Comparison of ENCODE assay signal across 24 cellular contexts in the genomic region with DNA sequence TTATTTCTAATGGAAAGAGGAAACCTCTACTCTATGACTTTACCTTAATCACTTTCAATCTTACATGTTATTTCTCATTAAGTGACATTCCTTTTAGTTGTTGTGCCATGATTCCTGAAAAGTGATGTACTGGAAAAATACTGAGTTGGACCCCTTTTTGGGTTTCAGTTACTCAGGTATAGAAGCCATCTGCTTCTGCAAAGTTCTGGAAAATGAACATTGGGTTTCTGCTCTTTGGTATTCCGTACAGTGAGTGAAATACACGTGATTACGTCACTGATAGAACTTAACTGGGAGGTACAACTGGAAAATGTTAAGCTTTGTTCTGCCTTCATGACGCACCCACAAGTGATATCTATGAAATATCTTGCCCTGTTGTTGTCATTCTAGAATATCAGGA.
DNase-seq lines count a peak whose midpoint lies in the region; ATAC-seq, FAIRE-seq and TF ChIP-seq lines count a peak whose summit lies in the region.
"Had no signal": no experiment of that assay in that cellular context is flagged by ENCODE, and none has a peak within 500 bp of the region (broad histone marks: within the 10 kb centered on the region; RNA-seq: fewer than 3 reads in every experiment).

No MANE protein-coding gene starts in this region.

- no peaks in the 10 kb centered on the region for H3K9me2 ChIP-seq in GM23338 (ENCODE audit: insufficient read depth)

- intact Hi-C loops in endothelial cell of umbilical vein (cut with micrococcal nuclease), result loop anchor here (5.0 kb wide), 1 partner anchor 52 kb away; no protein-coding TSS in a partner anchor
- intact Hi-C loops in HepG2 (cut with micrococcal nuclease; ENCODE audit: unreplicated experiment), result no loop called here

- H3K9ac ChIP-seq in astrocyte (ENCODE audit: low read length) (no peak overlapping the region), endothelial cell of umbilical vein (replicated peaks; ENCODE audit: extremely low read depth, insufficient read depth, low read length) (no peak overlapping the region), HepG2 (ENCODE audit: insufficient read depth, low read depth, low read length) (no peak overlapping the region)
- H3K9ac ChIP-seq: BLaER1 treated with 17β-estradiol and CSF1 and Interleukin-3, amounts not matched to agents 10 nM and 100 nM had no signal

- TF ChIP-seq EP300 in HepG2 (IDR thresholded peaks at IDR 0.05; ENCODE audit: low read depth in 2 of 2, low read length in 2 of 2) (no peak), HepG2 (CRISPR knock-in tag; IDR thresholded peaks at IDR 0.05; ENCODE audit: borderline replicate concordance) (no peak)

- no peak for TF ChIP-seq RAD21 in HepG2 (CRISPR knock-in tag; IDR thresholded peaks at IDR 0.05)

- H3K27ac ChIP-seq in GM23338 (ENCODE audit: low read depth) (no peak overlapping the region), astrocyte (ENCODE audit: low read depth, low read length) (no peak overlapping the region), endothelial cell of umbilical vein (ENCODE audit: insufficient read depth, low read depth, low read length) (peak overlapping the region; percentile 30), HepG2 (ENCODE audit: extremely low read length, insufficient read depth, low read length) (no peak overlapping the region)
- H3K27ac ChIP-seq: 22Rv1; BLaER1 treated with 17β-estradiol and CSF1 and Interleukin-3, amounts not matched to agents 10 nM and 100 nM; C4-2B had no signal

- DNase-seq in GM23338 (ENCODE audit: low spot score), result no peak
- no peak for DNase-seq in astrocyte (ENCODE audit: low read depth)
- peak; percentile 62 for DNase-seq in dermis blood vessel endothelial cell
- peak; percentile 63 for DNase-seq in endothelial cell of umbilical vein (ENCODE audit: low read depth, low spot score)
- no peak for DNase-seq in activated CD8-positive, alpha-beta memory T cell treated with anti-CD3 and anti-CD28 coated beads, Interleukin-2, amount 50 U/mL, for 4 hours
- no peak for DNase-seq in HepG2 (ENCODE audit: low spot score)
- no peak for DNase-seq in KBM-7
- no peak for DNase-seq in GF-D8 (lab: John Stamatoyannopoulos, UW)
- DNase-seq: AML-193; Caco-2; Calu3; CD4-positive, alpha-beta T cell; CD8-positive, alpha-beta T cell; DMS79 treated with DMSO at 0.1 percent for 48 hours had no signal

- TF ChIP-seq POLR2A in endothelial cell of umbilical vein (IDR thresholded peaks at IDR 0.05; ENCODE audit: low read depth, low read length), result no peak
- no peak for TF ChIP-seq POLR2A in HepG2 (IDR thresholded peaks at IDR 0.05; ENCODE audit: insufficient read depth in 1 of 2, low read depth in 2 of 2, low read length in 2 of 2)

- CTCF ChIA-PET in endothelial cell of umbilical vein (lab: Charles Lee), result interaction anchor here (1.3 kb wide), 1 partner anchor 92 kb away, joined by 4 read pairs; no protein-coding TSS in a partner anchor
- CTCF ChIA-PET in HepG2 (lab: Yijun Ruan, JAX; ENCODE audit: low intra/inter-chr PET ratio, low total read pairs), result no interaction called here

- in situ Hi-C loops in HepG2 (cut with HindIII; ENCODE audit: extremely low pct_ligation_motif_present, low pct_unique_long_range_greater_than_20kb), result no loop called here
- in situ Hi-C loops in KBM-7 (cut with MboI; ENCODE audit: low pct_unique_long_range_greater_than_20kb, low sequenced_read_pairs), result no loop called here

- no peak overlapping the region for H3K4me3 ChIP-seq in GM23338
- H3K4me3 ChIP-seq in astrocyte (ENCODE audit: insufficient read depth, low read depth, low read length), result no peak overlapping the region
- H3K4me3 ChIP-seq in endothelial cell of umbilical vein (replicated peaks in 1 of 3; ENCODE audit: insufficient read depth in 1 of 3, low read depth in 1 of 3, low read length in 3 of 3), result peak overlapping the region in 1 of 3 experiments; percentile 21
- no peak overlapping the region for H3K4me3 ChIP-seq in HepG2 (replicated peaks in 1 of 3; ENCODE audit: insufficient read depth in 1 of 3, low read depth in 2 of 3, low read length in 3 of 3)
- H3K4me3 ChIP-seq: A549; BLaER1 treated with 17β-estradiol and CSF1 and Interleukin-3, amounts not matched to agents 10 nM and 100 nM; GM12878 had no signal

- peak; percentile 29 for FAIRE-seq in astrocyte (lab: Jason Lieb, UNC)
- no peak for FAIRE-seq in endothelial cell of umbilical vein (lab: Jason Lieb, UNC)
- no peak for FAIRE-seq in HepG2 (lab: Jason Lieb, UNC)
- FAIRE-seq: D721Med, G401.6, GM12878, GM12892, GM19239 had no signal

- no peak overlapping the region for H3K4me3 Mint-ChIP-seq in GM23338
- H3K4me3 Mint-ChIP-seq in astrocyte (ENCODE audit: unreplicated experiment), result no peak overlapping the region
- H3K4me3 Mint-ChIP-seq: B cell; CD4-positive, alpha-beta T cell; CD8-positive, alpha-beta T cell had no signal

- peaks cover 6% of the 10 kb centered on the region; the same call in 1 of the 2 replicates for H3K79me2 ChIP-seq in GM23338 (replicated peaks; ENCODE audit: insufficient read depth)
- H3K79me2 ChIP-seq in astrocyte (ENCODE audit: insufficient read depth, low read length), result no peaks in the 10 kb centered on the region
- H3K79me2 ChIP-seq in endothelial cell of umbilical vein (ENCODE audit: control insufficient read depth, insufficient read depth, low read length), result no peaks in the 10 kb centered on the region
- no peaks in the 10 kb centered on the region for H3K79me2 ChIP-seq in HepG2 (ENCODE audit: insufficient read depth, low read length)

- H3K9me3 ChIP-seq in astrocyte (ENCODE audit: insufficient read depth, low read depth, low read length) (no peaks in the 10 kb centered on the region), endothelial cell of umbilical vein (replicated peaks; ENCODE audit: control insufficient read depth, insufficient read depth, low read length) (no peaks in the 10 kb centered on the region), HepG2 (ENCODE audit: low read length) (no peaks in the 10 kb centered on the region)
- H3K9me3 ChIP-seq: A549, Caco-2 had no signal

- peaks cover 7% of the 10 kb centered on the region; the same call in 1 of the 2 replicates for H3F3A ChIP-seq in GM23338 (replicated peaks; ENCODE audit: low read depth)

- H3K36me3 ChIP-seq in GM23338 (ENCODE audit: insufficient read depth), result no peaks in the 10 kb centered on the region
- H3K36me3 ChIP-seq in astrocyte (ENCODE audit: insufficient read depth, low read length), result peaks cover under 1% of the 10 kb centered on the region
- no peaks in the 10 kb centered on the region for H3K36me3 ChIP-seq in endothelial cell of umbilical vein (ENCODE audit: control insufficient read depth in 2 of 2, extremely low read depth in 1 of 2, insufficient read depth in 2 of 2, low read length in 2 of 2)
- no peaks in the 10 kb centered on the region for H3K36me3 ChIP-seq in HepG2 (replicated peaks in 1 of 2; ENCODE audit: control insufficient read depth in 1 of 2, insufficient read depth in 2 of 2, low read length in 2 of 2)
- H3K36me3 ChIP-seq: BLaER1 treated with 17β-estradiol and CSF1 and Interleukin-3, amounts not matched to agents 10 nM and 100 nM had no signal

- ATAC-seq in GM23338 (no peak), HepG2 (no peak)
- ATAC-seq: A549; CD8-positive, alpha-beta T cell; GM12878 had no signal

- H3K27me3 ChIP-seq in GM23338 (ENCODE audit: insufficient read depth) (no peaks in the 10 kb centered on the region), astrocyte (ENCODE audit: insufficient read depth, low read length) (no peaks in the 10 kb centered on the region), endothelial cell of umbilical vein (ENCODE audit: control insufficient read depth in 2 of 2, insufficient read depth in 2 of 2, low read length in 2 of 2) (no peaks in the 10 kb centered on the region), HepG2 (ENCODE audit: control insufficient read depth in 1 of 2, insufficient read depth in 2 of 2, low read length in 2 of 2) (no peaks in the 10 kb centered on the region)

- peak overlapping the region; percentile 56; the same call in 1 of the 2 replicates for H3K27ac Mint-ChIP-seq in GM23338
- peak overlapping the region; percentile 19 for H3K27ac Mint-ChIP-seq in astrocyte (ENCODE audit: unreplicated experiment)
- H3K27ac Mint-ChIP-seq: B cell; CD4-positive, alpha-beta T cell; CD8-positive, alpha-beta T cell had no signal

- H3K27me3 Mint-ChIP-seq in GM23338 (ENCODE audit: insufficient read depth, low read depth, poor library complexity) (no peaks in the 10 kb centered on the region), astrocyte (ENCODE audit: low read depth, unreplicated experiment) (no peaks in the 10 kb centered on the region)
- H3K27me3 Mint-ChIP-seq: CD4-positive, alpha-beta T cell had no signal

- no peak for TF ChIP-seq CTCF in GM23338 (conservative IDR thresholded peaks at IDR 0.05; ENCODE audit: low read depth in 2 of 2)
- no peak for TF ChIP-seq CTCF in astrocyte (IDR thresholded peaks at IDR 0.05; ENCODE audit: insufficient read depth, low read depth, low read length)
- no peak for TF ChIP-seq CTCF in endothelial cell of umbilical vein (IDR thresholded peaks at IDR 0.05; ENCODE audit: extremely low read depth in 1 of 2, insufficient read depth in 1 of 2, low read depth in 1 of 2, low read length in 2 of 2)
- TF ChIP-seq CTCF in HepG2 (CRISPR knock-in tag; IDR thresholded peaks at IDR 0.05), result no peak

- H2AFZ ChIP-seq in GM23338, result no peak overlapping the region
- no peak overlapping the region for H2AFZ ChIP-seq in astrocyte (ENCODE audit: low read depth, low read length)
- no peak overlapping the region for H2AFZ ChIP-seq in endothelial cell of umbilical vein (ENCODE audit: low read depth, low read length)
- no peak overlapping the region for H2AFZ ChIP-seq in HepG2 (ENCODE audit: low read length)

- H4K20me1 ChIP-seq in GM23338 (replicated peaks; ENCODE audit: insufficient read depth), result no peaks in the 10 kb centered on the region
- no peaks in the 10 kb centered on the region for H4K20me1 ChIP-seq in astrocyte (ENCODE audit: insufficient read depth, low read length)
- H4K20me1 ChIP-seq in endothelial cell of umbilical vein (replicated peaks; ENCODE audit: control insufficient read depth, extremely low read depth, insufficient read depth, low read length), result no peaks in the 10 kb centered on the region
- no peaks in the 10 kb centered on the region for H4K20me1 ChIP-seq in HepG2 (ENCODE audit: insufficient read depth, low read length)
- H4K20me1 ChIP-seq: BLaER1 treated with 17β-estradiol and CSF1 and Interleukin-3, amounts not matched to agents 10 nM and 100 nM had no signal

- no TSS peak for BruUV-seq in endothelial cell of umbilical vein (replicated peaks; lab: Mats Ljungman, UMichigan)
- BruUV-seq in HepG2 (replicated peaks; lab: Mats Ljungman, UMichigan), result no TSS peak

- 84% methylated on average over 4 of the region's 4 CpGs for WGBS in HepG2 (ENCODE audit: low lambda C conversion rate)

- no peaks in the 10 kb centered on the region for H3K9me1 ChIP-seq in endothelial cell of umbilical vein (replicated peaks; ENCODE audit: control insufficient read depth, extremely low read depth, insufficient read depth, low read length)

- POLR2A ChIA-PET in endothelial cell of umbilical vein (lab: Charles Lee), result no interaction called here
- POLR2A ChIA-PET in HepG2 (lab: Yijun Ruan, JAX), result no interaction called here

- H3K36me3 Mint-ChIP-seq in GM23338 (ENCODE audit: low read depth), result peaks cover 7% of the 10 kb centered on the region
- H3K36me3 Mint-ChIP-seq in astrocyte (ENCODE audit: low read depth, unreplicated experiment), result peaks cover 3% of the 10 kb centered on the region
- H3K36me3 Mint-ChIP-seq: CD8-positive, alpha-beta T cell had no signal

- H3K9me3 Mint-ChIP-seq in GM23338, result no peaks in the 10 kb centered on the region
- no peaks in the 10 kb centered on the region for H3K9me3 Mint-ChIP-seq in astrocyte (ENCODE audit: unreplicated experiment)
- H3K9me3 Mint-ChIP-seq: CD4-positive, alpha-beta T cell; CD8-positive, alpha-beta T cell had no signal

- H3K4me1 Mint-ChIP-seq in GM23338 (peaks cover 45% of the 10 kb centered on the region), astrocyte (ENCODE audit: low read depth, unreplicated experiment) (peaks cover 23% of the 10 kb centered on the region)
- H3K4me1 Mint-ChIP-seq: B cell had no signal

- peaks cover 40% of the 10 kb centered on the region for H3K4me1 ChIP-seq in GM23338 (ENCODE audit: insufficient read depth)
- peaks cover 10% of the 10 kb centered on the region for H3K4me1 ChIP-seq in astrocyte (ENCODE audit: insufficient read depth, low read length)
- peaks cover 16% of the 10 kb centered on the region for H3K4me1 ChIP-seq in endothelial cell of umbilical vein (ENCODE audit: control insufficient read depth, extremely low read depth, insufficient read depth, low read length)
- no peaks in the 10 kb centered on the region for H3K4me1 ChIP-seq in HepG2 (ENCODE audit: insufficient read depth, low read length)
- H3K4me1 ChIP-seq: Caco-2 had no signal

- H3K4me2 ChIP-seq in GM23338, result no peak overlapping the region
- H3K4me2 ChIP-seq in astrocyte (ENCODE audit: low read length), result no peak overlapping the region
- peak overlapping the region; percentile 49 for H3K4me2 ChIP-seq in endothelial cell of umbilical vein (ENCODE audit: insufficient read depth, low read length)
- H3K4me2 ChIP-seq in HepG2 (ENCODE audit: low read depth, low read length), result no peak overlapping the region
- H3K4me2 ChIP-seq: A549; BLaER1 treated with 17β-estradiol and CSF1 and Interleukin-3, amounts not matched to agents 10 nM and 100 nM had no signal

- dilution Hi-C loops in endothelial cell of umbilical vein (cut with MboI; ENCODE audit: extremely low pct_ligation_motif_present, low sequenced_read_pairs), result no loop called here

Comparison
In these comparisons a context has a peak if more than half of its experiments do, and no peak if none do; other contexts are left out.
1. DNase-seq: peak in dermis blood vessel endothelial cell (single experiment) and endothelial cell of umbilical vein (single experiment); none in GM23338 (single experiment), astrocyte (single experiment), activated CD8-positive, alpha-beta memory T cell treated with anti-CD3 and anti-CD28 coated beads, Interleukin-2, amount 50 U/mL, for 4 hours (single experiment), HepG2 (single experiment), KBM-7 (single experiment) and GF-D8 (single experiment).